ENCODE assay signal across 8 cellular contexts in the genomic region with DNA sequence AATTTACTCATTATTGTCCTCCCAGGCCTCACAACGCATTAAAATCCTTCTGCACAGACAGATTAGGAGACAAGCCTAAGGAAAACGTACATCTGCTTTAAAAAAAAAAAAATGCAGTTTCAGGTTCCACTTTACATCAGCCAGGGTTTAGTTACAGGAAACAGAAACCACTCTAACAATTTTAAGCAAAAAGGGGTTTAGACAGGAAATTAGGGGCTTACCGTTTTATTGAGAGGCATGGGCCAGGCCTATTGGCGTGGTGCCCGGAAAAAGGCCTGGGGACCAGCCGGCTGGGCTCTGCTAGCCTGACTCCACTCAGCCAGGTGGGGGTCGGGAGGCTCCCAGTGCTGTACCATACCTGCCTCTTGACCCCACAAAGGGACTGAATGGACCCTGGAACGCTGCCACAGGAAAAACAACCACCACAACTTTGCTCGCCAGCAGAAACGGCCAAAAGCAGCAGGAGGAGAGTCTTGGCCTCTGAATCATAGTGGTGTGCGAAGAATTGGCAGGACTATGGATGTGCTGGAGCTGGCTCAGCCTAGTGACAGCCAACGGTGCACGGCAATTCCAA.
DNase-seq lines count a peak whose midpoint lies in the region; ATAC-seq and FAIRE-seq lines count a peak whose summit lies in the region.

No MANE protein-coding gene starts in this region.

- ATAC-seq in GM21515 (IDR thresholded peaks at IDR 0.05; ENCODE audit: unreplicated experiment): peak; percentile 73

- FAIRE-seq in HTR-8/SVneo (lab: Jason Lieb, UNC): no peak

- DNase-seq in Daoy (ENCODE audit: low read depth): peak; percentile 93
- DNase-seq in HTR-8/SVneo (ENCODE audit: insufficient read length, low spot score): peak; percentile 66
- DNase-seq in RPMI8226: peak; percentile 97
- peak; percentile 70 for DNase-seq in amniotic epithelial cell (ENCODE audit: low read depth)
- DNase-seq in hippocampal formation (lab: John Stamatoyannopoulos, UW): peak; percentile 46 to 47
- peak; percentile 44 for DNase-seq in stimulated activated CD4-positive, alpha-beta T cell treated with anti-CD3 and anti-CD28 coated beads, Interleukin-12 subunit alpha, Interleukin-12 subunit beta, amount 100 ng/mL, for 4 hours
- DNase-seq in HuH-7 (ENCODE audit: low spot score): no peak
